10 cellular contexts compared by ENCODE assay signal in genomic region chr2:239151201-239152131, GRCh38.
DNase-seq lines count a peak whose midpoint lies in the region; ATAC-seq and TF ChIP-seq lines count a peak whose summit lies in the region.
"Had no signal": no experiment of that assay in that cellular context is flagged by ENCODE, and none has a peak within 500 bp of the region (broad histone marks: within the 10 kb centered on the region; RNA-seq: fewer than 3 reads in every experiment).

No MANE protein-coding gene starts in this region.

- H3K79me2 ChIP-seq in osteoblast (ENCODE audit: insufficient read depth, low read length), result no peaks in the 10 kb centered on the region

- H3K4me1 ChIP-seq in osteoblast (ENCODE audit: insufficient read depth, low read length), result no peaks in the 10 kb centered on the region

- H2AFZ ChIP-seq in osteoblast (ENCODE audit: low read length), result no peak overlapping the region

- H3K4me1 Mint-ChIP-seq in glutamatergic neuron (ENCODE audit: low read depth, unreplicated experiment), result peaks cover 5% of the 10 kb centered on the region

- DNase-seq in AG20443 (ENCODE audit: low spot score) (peak; percentile 62), RWPE1 (ENCODE audit: low spot score) (no peak), glutamatergic neuron (peak; percentile 7), osteoblast (ENCODE audit: insufficient read length, low spot score, missing footprints) (peak; percentile 69), NCI-H146 treated with DMSO at 0.1 percent for 48 hours (lab: John Stamatoyannopoulos, UW; ENCODE audit: unreplicated experiment) (no peak)
- DNase-seq: NCI-H1048 had no signal

- no peaks in the 10 kb centered on the region for H3K27me3 ChIP-seq in osteoblast (ENCODE audit: insufficient read depth, low read length)

- H3K27ac ChIP-seq in RWPE1, result 0 out of 2 replicates have a peak overlapping the region, but pooled peaks have one; percentile 3
- H3K27ac ChIP-seq in osteoblast (ENCODE audit: low read depth, low read length), result no peak overlapping the region

- H3K36me3 ChIP-seq in osteoblast (ENCODE audit: insufficient read depth, low read length), result no peaks in the 10 kb centered on the region

- no peak overlapping the region for H3K27ac Mint-ChIP-seq in glutamatergic neuron (ENCODE audit: unreplicated experiment)

- no peaks in the 10 kb centered on the region for H3K36me3 Mint-ChIP-seq in glutamatergic neuron (ENCODE audit: unreplicated experiment)

- peaks cover 12% of the 10 kb centered on the region for H3K9me3 Mint-ChIP-seq in glutamatergic neuron (ENCODE audit: unreplicated experiment)

- TF ChIP-seq CTCF in RWPE1 (conservative IDR thresholded peaks at IDR 0.05; ENCODE audit: low read depth), result no peak
- no peak for TF ChIP-seq CTCF in glutamatergic neuron (IDR thresholded peaks at IDR 0.05; ENCODE audit: partially characterized antibody, unreplicated experiment)
- no peak for TF ChIP-seq CTCF in osteoblast (IDR thresholded peaks at IDR 0.05; ENCODE audit: extremely low read depth, low read depth, low read length)

- POLR2A ChIA-PET in RWPE1 (lab: Yijun Ruan, JAX; ENCODE audit: low non-redundant PET), result no interaction called here

- no peak overlapping the region for H3K4me3 ChIP-seq in osteoblast (ENCODE audit: insufficient read depth, low read length)
- H3K4me3 ChIP-seq: lung had no signal

- H3K27me3 Mint-ChIP-seq in glutamatergic neuron (ENCODE audit: unreplicated experiment), result peaks cover 3% of the 10 kb centered on the region

- H3K4me3 Mint-ChIP-seq in glutamatergic neuron (ENCODE audit: unreplicated experiment), result no peak overlapping the region

- CTCF ChIA-PET in RWPE1 (lab: Yijun Ruan, JAX), result no interaction called here

- no peaks in the 10 kb centered on the region for H4K20me1 ChIP-seq in osteoblast (ENCODE audit: insufficient read depth, low read length)

- no peak for ATAC-seq in HG02981 (IDR thresholded peaks at IDR 0.05; ENCODE audit: unreplicated experiment)
- no peak for ATAC-seq in GM21723 (IDR thresholded peaks at IDR 0.05; ENCODE audit: unreplicated experiment)
- ATAC-seq in HG03175 (IDR thresholded peaks at IDR 0.05; ENCODE audit: unreplicated experiment), result no peak

- no peaks in the 10 kb centered on the region for H3K9me3 ChIP-seq in osteoblast (ENCODE audit: low read depth, low read length)

- H3K4me2 ChIP-seq in osteoblast (ENCODE audit: insufficient read depth, low read length), result no peak overlapping the region

Comparison
In these comparisons a context has a peak if more than half of its experiments do, and no peak if none do; other contexts are left out.
1. DNase-seq: peak in AG20443 (single experiment), glutamatergic neuron (single experiment) and osteoblast (single experiment); none in RWPE1 (single experiment) and NCI-H146 treated with DMSO at 0.1 percent for 48 hours (single experiment).